ENCODE assay signal across 8 cellular contexts in genomic region chr11:94623120-94623735, GRCh38. TPM values are rescaled to one million over a fixed set of nuclear protein-coding genes. Genes with fewer than 3 reads are reported as not detected.
DNase-seq lines count a peak whose midpoint lies in the region; ATAC-seq and TF ChIP-seq lines count a peak whose summit lies in the region.

No MANE protein-coding gene starts in this region.

- H3K36me3 ChIP-seq in psoas muscle (ENCODE audit: insufficient read depth in 1 of 2, low read depth in 1 of 2), result peaks cover 0 to 3% of the 10 kb centered on the region in 2 donors

- peaks cover 7% of the 10 kb centered on the region for H3K9me3 ChIP-seq in psoas muscle

- ATAC-seq in GM21737 (IDR thresholded peaks at IDR 0.05; ENCODE audit: unreplicated experiment) (peak; percentile 71), Right ventricle myocardium superior (ENCODE audit: poor library complexity) (peak; percentile 96), psoas muscle (peak; percentile 96 to 98 (median 98))

- no peak overlapping the region for H3K27ac ChIP-seq in psoas muscle

- WGBS in psoas muscle, 3 donors, result 26 to 28% (median 26%) methylated on average over 6 of the region's 6 CpGs

- DNase-seq in EL, result peak; percentile 75
- DNase-seq in LoVo (ENCODE audit: low spot score), result peak; percentile 52
- DNase-seq in OCI-M2 (lab: John Stamatoyannopoulos, UW; ENCODE audit: unreplicated experiment), result peak; percentile 32
- peak; percentile 41 for DNase-seq in activated naive CD4-positive, alpha-beta T cell treated with anti-CD3 and anti-CD28 coated beads, Interleukin-2, amount 50 U/mL, for 16 hours
- DNase-seq in Right ventricle myocardium superior, result no peak
- no peak for DNase-seq in psoas muscle
- no peak for DNase-seq in NK-92 treated with Interleukin-12 subunit alpha and Interleukin-12 subunit beta, amount 100 ng/mL, for 24 hours (lab: John Stamatoyannopoulos, UW)

- H3K4me3 ChIP-seq in psoas muscle, result no peak overlapping the region

- TF ChIP-seq CTCF in psoas muscle (IDR thresholded peaks at IDR 0.05), result peak; percentile 88

- H3K27me3 ChIP-seq in psoas muscle (ENCODE audit: insufficient read depth in 3 of 3, low read length in 2 of 3), result no peaks in the 10 kb centered on the region

- intact Hi-C loops in Right ventricle myocardium superior (cut with DNase I) (loop anchor here (5.0 to 10.0 kb wide), 2 partner anchors 142 to 274 kb away; partner anchors contain the start of gene AMOTL1), psoas muscle (cut with DNase I) (loop anchor here (1.0 to 10.0 kb wide), 7 partner anchors 84 to 522 kb away; partner anchors contain the start of gene AMOTL1 (in 2 of the 2))

- H3K4me1 ChIP-seq in psoas muscle, result no peaks in the 10 kb centered on the region

RNA-seq across cellular contexts. Expression of gene PIWIL4, which starts 56.1 kb away (rescaled TPM):
- 0.78 TPM for total RNA-seq in Right ventricle myocardium superior
- 1 to 10 TPM in 2 of 4 donors, under 1 TPM in 2; 0.47 to 1.7 (median 0.95) TPM for total RNA-seq in psoas muscle
- polyA plus RNA-seq in psoas muscle, result under 1 TPM; 0.30 to 0.65 (median 0.47) TPM

Comparison
In these comparisons a context has a peak if more than half of its experiments do, and no peak if none do; other contexts are left out.
1. DNase-seq: peak in EL (single experiment), LoVo (single experiment), OCI-M2 (single experiment) and activated naive CD4-positive, alpha-beta T cell treated with anti-CD3 and anti-CD28 coated beads, Interleukin-2, amount 50 U/mL, for 16 hours (single experiment); none in Right ventricle myocardium superior (single experiment), psoas muscle (0 of 2) and NK-92 treated with Interleukin-12 subunit alpha and Interleukin-12 subunit beta, amount 100 ng/mL, for 24 hours (single experiment).
2. Peak in every context shown above with its lines, with median percentiles within 50 percentile points of each other: ATAC-seq.